Comparison of ENCODE assay signal across 5 cellular contexts in the genomic region with DNA sequence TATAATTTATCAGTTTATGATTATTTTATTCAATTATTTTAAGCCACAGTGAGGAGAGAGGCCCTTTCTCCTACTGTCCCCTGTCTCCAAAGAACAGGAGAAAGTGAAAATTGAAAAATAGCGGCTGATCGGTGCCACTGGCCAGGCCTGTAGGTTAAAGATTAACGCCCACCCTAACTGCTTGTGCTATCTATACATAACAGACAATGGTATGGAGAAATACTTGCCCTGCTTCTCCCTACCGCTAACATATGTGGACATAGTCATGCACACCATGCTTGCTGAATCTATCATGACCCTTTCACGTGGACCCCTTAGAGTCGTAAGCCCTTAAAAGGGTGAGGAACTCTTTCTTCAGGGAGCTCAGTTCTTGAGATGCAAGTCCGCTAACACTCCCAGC.
"Had no signal": no experiment of that assay in that cellular context is flagged by ENCODE, and none has a peak within 500 bp of the region (broad histone marks: within the 10 kb centered on the region; RNA-seq: fewer than 3 reads in every experiment).

No MANE protein-coding gene starts in this region.

- DNase-seq: IMR-90, KBM-7 had no signal

- H3K27ac ChIP-seq: HL-60 had no signal

- H3K4me3 ChIP-seq: K562 had no signal

- ATAC-seq: K562 had no signal

- FAIRE-seq: HTR-8/SVneo, K562 had no signal
